Comparison of ENCODE assay signal across 7 cellular contexts in the genomic region with DNA sequence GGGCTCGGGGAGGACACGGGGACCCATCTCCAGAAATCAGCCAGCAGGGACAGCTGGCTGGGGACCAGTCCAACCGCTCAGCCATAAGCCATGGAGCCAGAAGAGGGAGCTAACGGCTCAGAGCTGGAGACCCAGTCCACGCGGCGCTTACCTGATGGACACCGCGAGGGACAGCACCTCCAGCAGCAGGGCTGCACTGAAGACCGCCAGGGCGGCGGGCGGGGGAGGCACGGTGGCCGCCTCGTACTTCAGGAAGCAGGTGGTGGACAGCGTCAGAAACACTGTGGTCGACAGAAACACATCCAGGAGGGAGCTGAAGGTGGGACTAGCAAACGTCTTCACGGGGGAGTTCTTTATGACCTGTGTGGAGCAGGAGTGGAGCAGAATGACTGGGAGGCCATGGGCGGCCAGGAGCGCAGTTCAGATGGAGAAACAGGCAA.
DNase-seq lines count a peak whose midpoint lies in the region; ATAC-seq and TF ChIP-seq lines count a peak whose summit lies in the region.

No MANE protein-coding gene starts in this region.

- TF ChIP-seq POLR2A in esophagus squamous epithelium (IDR thresholded peaks at IDR 0.05), result no peak

- no peaks in the 10 kb centered on the region for H3K36me3 Mint-ChIP-seq in activated CD8-positive, alpha-beta memory T cell treated with anti-CD3 and anti-CD28 coated beads, Interleukin-2, amount 10 ng/mL, durations not matched to agents 7 days and 5 days
- no peaks in the 10 kb centered on the region for H3K36me3 Mint-ChIP-seq in natural killer cell

- H3K9me3 Mint-ChIP-seq in activated CD8-positive, alpha-beta memory T cell treated with anti-CD3 and anti-CD28 coated beads, Interleukin-2, amount 10 ng/mL, durations not matched to agents 7 days and 5 days (ENCODE audit: low read depth), result no peaks in the 10 kb centered on the region
- H3K9me3 Mint-ChIP-seq in natural killer cell, result no peaks in the 10 kb centered on the region

- TF ChIP-seq CTCF in GM13976 (IDR thresholded peaks at IDR 0.05; ENCODE audit: borderline replicate concordance, control extremely low read depth, extremely low read depth, insufficient read depth, missing control alignments) (peak; percentile 12), esophagus squamous epithelium (IDR thresholded peaks at IDR 0.05) (peak in 5 of 6 experiments; percentile 54 to 76 (median 67)), natural killer cell (IDR thresholded peaks at IDR 0.05) (peak; percentile 55), upper lobe of right lung (IDR thresholded peaks at IDR 0.05) (peak; percentile 58)

- DNase-seq in GM13976 (ENCODE audit: low spot score), result peak; percentile 85
- DNase-seq in NCI-H345 treated with DMSO at 0.1 percent for 48 hours (lab: John Stamatoyannopoulos, UW; ENCODE audit: unreplicated experiment), result peak; percentile 20
- DNase-seq in activated CD8-positive, alpha-beta memory T cell treated with anti-CD3 and anti-CD28 coated beads, Interleukin-2, amount 10 ng/mL, durations not matched to agents 7 days and 5 days, result peak; percentile 65
- DNase-seq in esophagus squamous epithelium (lab: John Stamatoyannopoulos, UW), result no peak
- DNase-seq in natural killer cell, result peak; percentile 31
- peak; percentile 76 for DNase-seq in upper lobe of right lung

- intact Hi-C loops in esophagus squamous epithelium (cut with DNase I), result no loop called here
- intact Hi-C loops in natural killer cell (cut with micrococcal nuclease), result loop anchor here (10.0 kb wide), 1 partner anchor 272 kb away; no protein-coding TSS in a partner anchor
- intact Hi-C loops in upper lobe of right lung (cut with DNase I), result no loop called here

- H3K9me3 ChIP-seq in esophagus squamous epithelium, result no peaks in the 10 kb centered on the region
- no peaks in the 10 kb centered on the region for H3K9me3 ChIP-seq in upper lobe of right lung

- peaks cover 0 to 17% (median 5%) of the 10 kb centered on the region in 3 donors for H3K4me1 ChIP-seq in esophagus squamous epithelium
- no peaks in the 10 kb centered on the region for H3K4me1 ChIP-seq in upper lobe of right lung

- H3K36me3 ChIP-seq in esophagus squamous epithelium (peaks cover 0 to 47% (median 12%) of the 10 kb centered on the region in 3 donors), upper lobe of right lung (peaks cover 42% of the 10 kb centered on the region)

- H3K27ac ChIP-seq in esophagus squamous epithelium (no peak overlapping the region), upper lobe of right lung (no peak overlapping the region)

- in situ Hi-C loops in GM13976 (cut with MboI; ENCODE audit: low sequenced_read_pairs, unreplicated experiment), result no loop called here

- peak; percentile 75 for ATAC-seq in activated CD8-positive, alpha-beta memory T cell treated with anti-CD3 and anti-CD28 coated beads, Interleukin-2, amount 10 ng/mL, durations not matched to agents 7 days and 5 days
- ATAC-seq in natural killer cell, result peak; percentile 68 to 90 (median 80)
- ATAC-seq in upper lobe of right lung, result peak; percentile 82
- no peak for ATAC-seq in HG03442 (IDR thresholded peaks at IDR 0.05; ENCODE audit: unreplicated experiment)

- CTCF ChIA-PET in activated CD8-positive, alpha-beta memory T cell treated with anti-CD3 and anti-CD28 coated beads, Interleukin-2, amount 10 ng/mL, durations not matched to agents 7 days and 5 days (lab: Charles Lee), result interaction anchor here (0.8 to 4.5 kb wide), 16 partner anchors 12 to 349 kb away, joined by 3 to 46 read pairs (median 3); no protein-coding TSS in a partner anchor

- no peak overlapping the region for H3K27ac Mint-ChIP-seq in activated CD8-positive, alpha-beta memory T cell treated with anti-CD3 and anti-CD28 coated beads, Interleukin-2, amount 10 ng/mL, durations not matched to agents 7 days and 5 days
- peak overlapping the region; percentile 50 to 64 for H3K27ac Mint-ChIP-seq in natural killer cell

- H3K4me1 Mint-ChIP-seq in activated CD8-positive, alpha-beta memory T cell treated with anti-CD3 and anti-CD28 coated beads, Interleukin-2, amount 10 ng/mL, durations not matched to agents 7 days and 5 days, result peaks cover 3% of the 10 kb centered on the region
- peaks cover 18 to 19% of the 10 kb centered on the region in 2 donors for H3K4me1 Mint-ChIP-seq in natural killer cell

- H3K4me3 ChIP-seq in esophagus squamous epithelium (no peak overlapping the region), upper lobe of right lung (no peak overlapping the region)

- no peaks in the 10 kb centered on the region for H3K27me3 ChIP-seq in esophagus squamous epithelium
- H3K27me3 ChIP-seq in upper lobe of right lung, result no peaks in the 10 kb centered on the region

- WGBS in esophagus squamous epithelium, 2 donors, result 35 to 37% methylated on average over 6 to 8 of the region's 22 CpGs

- H3K4me3 Mint-ChIP-seq in activated CD8-positive, alpha-beta memory T cell treated with anti-CD3 and anti-CD28 coated beads, Interleukin-2, amount 10 ng/mL, durations not matched to agents 7 days and 5 days, result no peak overlapping the region
- H3K4me3 Mint-ChIP-seq in natural killer cell, result peak overlapping the region; percentile 14

- no peaks in the 10 kb centered on the region for H3K27me3 Mint-ChIP-seq in activated CD8-positive, alpha-beta memory T cell treated with anti-CD3 and anti-CD28 coated beads, Interleukin-2, amount 10 ng/mL, durations not matched to agents 7 days and 5 days
- no peaks in the 10 kb centered on the region for H3K27me3 Mint-ChIP-seq in natural killer cell (ENCODE audit: low read depth in 2 of 2)

Comparison
In these comparisons a context has a peak if more than half of its experiments do, and no peak if none do; other contexts are left out.
1. CTCF ChIP-seq: peak in every context shown above with its lines; median percentile 67 in esophagus squamous epithelium; 58 in upper lobe of right lung; 55 in natural killer cell; 12 in GM13976.